In the genomic region with DNA sequence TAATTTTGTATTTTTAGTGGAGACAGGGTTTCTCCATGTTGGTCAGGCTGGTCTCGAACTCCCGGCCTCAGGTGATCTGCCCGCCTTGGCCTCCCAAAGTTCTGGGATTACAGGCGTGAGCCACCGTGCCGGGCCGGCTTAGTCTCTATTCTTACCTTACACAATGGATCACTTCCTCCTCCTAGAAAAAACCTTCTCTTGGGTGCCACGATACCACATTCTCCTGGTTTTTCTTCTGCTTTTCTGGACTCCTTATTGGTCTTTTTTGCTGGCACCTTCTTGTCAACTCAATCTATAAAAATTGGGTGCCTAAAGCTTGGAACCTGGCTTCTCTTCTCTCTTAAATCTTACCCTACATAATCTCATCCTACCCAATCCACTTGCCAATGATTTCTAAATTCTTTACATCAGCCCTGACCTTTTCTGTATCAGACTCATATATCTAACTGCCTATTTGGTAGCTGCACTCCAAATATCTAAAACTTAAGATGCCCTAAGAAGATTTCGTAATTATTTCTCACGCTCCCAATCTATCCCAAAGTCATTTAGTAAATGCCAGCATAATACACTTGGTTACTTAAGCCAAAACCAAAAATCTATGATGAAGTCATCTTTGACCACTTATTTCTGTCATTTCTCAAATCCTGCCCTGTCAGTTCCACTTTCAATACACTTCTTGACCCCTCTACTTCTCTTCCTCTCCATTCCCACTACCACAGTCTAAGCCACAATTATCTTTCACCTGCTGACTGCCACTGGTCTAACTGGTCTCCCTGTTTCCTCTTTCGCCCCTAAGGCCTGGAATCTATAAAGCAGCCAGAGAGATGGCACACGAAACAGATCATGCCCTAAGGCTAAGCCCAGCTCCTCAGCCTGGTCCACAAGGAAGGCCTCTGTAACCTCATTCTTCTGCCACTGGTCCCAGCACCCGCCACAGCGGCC, we compare ENCODE assay signal across 7 cellular contexts. TPM values are rescaled to one million over a fixed set of nuclear protein-coding genes. Genes with fewer than 3 reads are reported as not detected.
DNase-seq lines count a peak whose midpoint lies in the region; ATAC-seq, FAIRE-seq and TF ChIP-seq lines count a peak whose summit lies in the region.

No MANE protein-coding gene starts in this region.

- SMC1A ChIA-PET in GM12878 (lab: Charles Lee; ENCODE audit: uncharacterized antibody, unreplicated experiment): interaction anchor here (2.1 kb wide), 1 partner anchor 14 kb away, joined by 7 read pairs; no protein-coding TSS in a partner anchor

- peak overlapping the region; percentile 92 for H3K4me2 ChIP-seq in GM12878 (ENCODE audit: control insufficient read depth, insufficient read depth)

- H3K4me3 ChIP-seq in GM12878: peak overlapping the region; percentile 67
- H3K4me3 ChIP-seq in mucosa of descending colon: peak overlapping the region; percentile 98

- H3K4me1 ChIP-seq in GM12878 (ENCODE audit: control insufficient read depth, insufficient read depth, low read length) (peaks cover 36% of the 10 kb centered on the region), mucosa of descending colon (ENCODE audit: low read depth) (peaks cover 22% of the 10 kb centered on the region)

- H4K20me1 ChIP-seq in GM12878 (ENCODE audit: control insufficient read depth, insufficient read depth): no peaks in the 10 kb centered on the region

- no peaks in the 10 kb centered on the region for H3K27me3 ChIP-seq in GM12878 (replicated peaks in 1 of 2; ENCODE audit: control insufficient read depth in 2 of 2, insufficient read depth in 2 of 2, low read length in 1 of 2)

- WGBS in GM12878 (ENCODE audit: insufficient coverage, insufficient replicate concordance, low lambda C conversion rate, missing lambda C conversion rate): 53% methylated on average over 14 of the region's 14 CpGs

- peak overlapping the region; percentile 98 for H3K9ac ChIP-seq in GM12878 (ENCODE audit: control insufficient read depth, insufficient read depth, low read length)

- no peak for TF ChIP-seq POLR2A in GM12878 (IDR thresholded peaks at IDR 0.05; ENCODE audit: low read depth, low read length)

- DNase-seq in GM12878 (ENCODE audit: low read depth, low spot score) (peak; percentile 25), mucosa of descending colon (no peak), NCI-H1048 (lab: John Stamatoyannopoulos, UW) (no peak)
- no peak for DNase-seq in effector CD4-positive, alpha-beta T cell

- H3K36me3 ChIP-seq in GM12878 (ENCODE audit: control insufficient read depth in 2 of 2, insufficient read depth in 2 of 2, low read length in 1 of 2): peaks cover 16 to 19% of the 10 kb centered on the region in 2 experiments
- H3K36me3 ChIP-seq in mucosa of descending colon (ENCODE audit: low read depth): peaks cover 3% of the 10 kb centered on the region

- H3K9me3 ChIP-seq in GM12878 (replicated peaks; ENCODE audit: control insufficient read depth, insufficient read depth, low read length) (no peaks in the 10 kb centered on the region), mucosa of descending colon (no peaks in the 10 kb centered on the region)

- CTCF ChIA-PET in GM12878 (lab: Yijun Ruan, JAX): interaction anchor here (1.8 to 2.7 kb wide), 2 partner anchors 14 to 38 kb away, joined by 5 to 17 read pairs; no protein-coding TSS in a partner anchor

- H3K27ac ChIP-seq in GM12878 (ENCODE audit: control insufficient read depth, insufficient read depth): peak overlapping the region; percentile 96

- no peak; a peak in 1 of 4 replicates for TF ChIP-seq EP300 in GM12878 (IDR thresholded peaks at IDR 0.05; ENCODE audit: borderline replicate concordance in 1 of 2, control insufficient read depth in 1 of 2, low read depth in 2 of 2, low read length in 2 of 2)

- TF ChIP-seq RAD21 in GM12878 (IDR thresholded peaks at IDR 0.05; ENCODE audit: insufficient read depth, low read depth, low read length): no peak

- POLR2A ChIA-PET in GM12878 (lab: Charles Lee): interaction anchor here (0.7 to 3.1 kb wide), 5 partner anchors 13 to 1333 kb away, joined by 7 to 14 read pairs (median 11); partner anchors contain the start of gene ELMO2

- H2AFZ ChIP-seq in GM12878 (ENCODE audit: control insufficient read depth, low read depth, low read length): no peak overlapping the region

- H3K79me2 ChIP-seq in GM12878 (ENCODE audit: control insufficient read depth, insufficient read depth, low read length): peaks cover 46% of the 10 kb centered on the region

- FAIRE-seq in GM12878 (lab: Jason Lieb, UNC): no peak

- TF ChIP-seq CTCF in GM12878 (IDR thresholded peaks at IDR 0.05 in 2 of 3, conservative IDR thresholded peaks at IDR 0.05 in 1 of 3; ENCODE audit: control insufficient read depth in 2 of 3, extremely low read depth in 1 of 3, insufficient read depth in 1 of 3, low read depth in 3 of 3, low read length in 3 of 3) (no peak), mucosa of descending colon (IDR thresholded peaks at IDR 0.05) (no peak)

- RAD21 ChIA-PET in GM12878 (lab: Charles Lee; ENCODE audit: unreplicated experiment): interaction anchor here (0.8 to 2.6 kb wide), 7 partner anchors 13 to 47 kb away, joined by 3 to 26 read pairs (median 3); partner anchors contain the start of gene ELMO2

- ATAC-seq in GM19438 (IDR thresholded peaks at IDR 0.05; ENCODE audit: low read depth, unreplicated experiment): peak; percentile 3
- ATAC-seq in HG03460 (IDR thresholded peaks at IDR 0.05; ENCODE audit: unreplicated experiment): peak; percentile 13
- ATAC-seq in GM12878: peak; percentile 32
- no peak for ATAC-seq in mucosa of descending colon
- no peak for ATAC-seq in GM21526 (IDR thresholded peaks at IDR 0.05; ENCODE audit: low FRiP score, unreplicated experiment)

- TSS peak; percentile 74 for BruUV-seq in GM12878 (replicated peaks; lab: Mats Ljungman, UMichigan)

- intact Hi-C loops in GM12878 (cut with micrococcal nuclease; ENCODE audit: unreplicated experiment): no loop called here
- intact Hi-C loops in mucosa of descending colon (cut with DNase I, micrococcal nuclease): no loop called here

- in situ Hi-C loops in GM12878 (cut with MboI): loop anchor here (25.0 kb wide), 1 partner anchor 551 kb away; the partner anchor contains the start of gene UBE2C

TF ChIP-seq in GM12878, 131 proteins besides CTCF, POLR2A, EP300 and RAD21 (continues in another document):
- TF ChIP-seq TCF12 (IDR thresholded peaks at IDR 0.05; ENCODE audit: low read depth, low read length) (no peak), CHD4 (IDR thresholded peaks at IDR 0.05) (no peak), POLR2AphosphoS2 (IDR thresholded peaks at IDR 0.05; ENCODE audit: low read depth, low read length) (no peak), RB1 (IDR thresholded peaks at IDR 0.05; ENCODE audit: borderline replicate concordance) (no peak)
- TF ChIP-seq, protein P1, sequence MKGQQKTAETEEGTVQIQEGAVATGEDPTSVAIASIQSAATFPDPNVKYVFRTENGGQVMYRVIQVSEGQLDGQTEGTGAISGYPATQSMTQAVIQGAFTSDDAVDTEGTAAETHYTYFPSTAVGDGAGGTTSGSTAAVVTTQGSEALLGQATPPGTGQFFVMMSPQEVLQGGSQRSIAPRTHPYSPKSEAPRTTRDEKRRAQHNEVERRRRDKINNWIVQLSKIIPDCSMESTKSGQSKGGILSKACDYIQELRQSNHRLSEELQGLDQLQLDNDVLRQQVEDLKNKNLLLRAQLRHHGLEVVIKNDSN (IDR thresholded peaks at IDR 0.05; ENCODE audit: borderline replicate concordance, extremely low read length, insufficient read depth, low read depth, low read length): no peak

RNA-seq across cellular contexts. Expression of gene ELMO2, which starts 43.2 kb away (rescaled TPM):
- 38.6 and 41.0 TPM in 2 replicates for total RNA-seq in GM12878 (2013; cell fraction: nucleolus; rRNA removed)
- 32.8 and 40.2 TPM in 2 replicates for total RNA-seq in GM12878 (2014; rRNA removed)
- total RNA-seq in GM12878 (2014; rRNA removed; fragmentation: Illumina TruSeq; extraction: Trizol): 25.9 and 26.7 TPM in 2 replicates
- 37.3 and 38.5 TPM in 2 replicates for total RNA-seq in GM12878 (2021)
- polyA plus RNA-seq in GM12878 (2011; ENCODE audit: low read depth): 17.4 TPM
- 25.8 and 40.0 TPM in 2 replicates for polyA plus RNA-seq in GM12878 (2011; rRNA removed)
- polyA plus RNA-seq in GM12878 (2011; cell fraction: cytosol; rRNA removed): 53.1 and 57.0 TPM in 2 replicates
- 62.7 and 67.3 TPM in 2 replicates for polyA plus RNA-seq in GM12878 (2011; cell fraction: nucleus; rRNA removed)
- polyA plus RNA-seq in GM12878 (2012): 19.1 and 20.4 TPM in 2 replicates
- 39.6 and 43.8 TPM in 2 replicates for polyA plus RNA-seq in GM12878 (2014; fragmentation: Illumina TruSeq; extraction: Trizol)
- polyA plus RNA-seq in GM12878 (2014; fragmentation: Nextera tagmentation; extraction: Ambion mirVana): 10 to 100 TPM; 14.2 to 14.8 TPM
- 37.4 and 37.9 TPM in 2 replicates for polyA plus RNA-seq in GM12878 (2014; rRNA removed)
- polyA plus RNA-seq in GM12878 (2016; fragmentation: Nextera tagmentation; extraction: Ambion mirVana): 10 to 100 TPM; 36.0 to 38.5 TPM
- 55.2 and 55.7 TPM in 2 replicates for polyA minus RNA-seq in GM12878 (2011; rRNA and poly(A)+ RNA removed)
- polyA minus RNA-seq in GM12878 (2011; cell fraction: cytosol; rRNA and poly(A)+ RNA removed): 17.6 and 23.6 TPM in 2 replicates
- polyA minus RNA-seq in GM12878 (2011; cell fraction: nucleus; rRNA and poly(A)+ RNA removed): 17.5 and 29.4 TPM in 2 replicates
- 10 to 100 TPM; 21.2 to 46.6 (median 27.1) TPM for total RNA-seq in mucosa of descending colon

RNA-seq across cellular contexts. Expression of gene CDH22, which starts 54.9 kb away (rescaled TPM):
- not detected in 2 replicates for total RNA-seq in GM12878 (2013; cell fraction: nucleolus; rRNA removed)
- not detected in 2 replicates for total RNA-seq in GM12878 (2014; rRNA removed)
- total RNA-seq in GM12878 (2014; rRNA removed; fragmentation: Illumina TruSeq; extraction: Trizol): not detected in 2 replicates
- total RNA-seq in GM12878 (2021): not detected in 2 replicates
- polyA plus RNA-seq in GM12878 (2011; ENCODE audit: low read depth): not detected
- polyA plus RNA-seq in GM12878 (2011; rRNA removed): not detected in 2 replicates
- polyA plus RNA-seq in GM12878 (2011; cell fraction: cytosol; rRNA removed): 0.01 TPM in 1 of 2 replicates, not detected in the other
- polyA plus RNA-seq in GM12878 (2011; cell fraction: nucleus; rRNA removed): 0.03 TPM in 1 of 2 replicates, not detected in the other
- polyA plus RNA-seq in GM12878 (2012): not detected in 2 replicates
- not detected in 2 replicates for polyA plus RNA-seq in GM12878 (2014; fragmentation: Illumina TruSeq; extraction: Trizol)
- polyA plus RNA-seq in GM12878 (2014; fragmentation: Nextera tagmentation; extraction: Ambion mirVana): not detected
- not detected in 2 replicates for polyA plus RNA-seq in GM12878 (2014; rRNA removed)
- polyA plus RNA-seq in GM12878 (2016; fragmentation: Nextera tagmentation; extraction: Ambion mirVana): not detected
- polyA minus RNA-seq in GM12878 (2011; rRNA and poly(A)+ RNA removed): not detected in 2 replicates
- not detected in 2 replicates for polyA minus RNA-seq in GM12878 (2011; cell fraction: cytosol; rRNA and poly(A)+ RNA removed)
- polyA minus RNA-seq in GM12878 (2011; cell fraction: nucleus; rRNA and poly(A)+ RNA removed): not detected in 2 replicates
- under 1 TPM; 0.13 to 0.32 (median 0.19) TPM for total RNA-seq in mucosa of descending colon

Comparison
In these comparisons a context has a peak if more than half of its experiments do, and no peak if none do; other contexts are left out.
1. ATAC-seq: peak in GM19438 (single experiment), HG03460 (single experiment) and GM12878 (single experiment); none in mucosa of descending colon (single experiment) and GM21526 (single experiment).